26 cellular contexts compared by ENCODE assay signal in the genomic region with DNA sequence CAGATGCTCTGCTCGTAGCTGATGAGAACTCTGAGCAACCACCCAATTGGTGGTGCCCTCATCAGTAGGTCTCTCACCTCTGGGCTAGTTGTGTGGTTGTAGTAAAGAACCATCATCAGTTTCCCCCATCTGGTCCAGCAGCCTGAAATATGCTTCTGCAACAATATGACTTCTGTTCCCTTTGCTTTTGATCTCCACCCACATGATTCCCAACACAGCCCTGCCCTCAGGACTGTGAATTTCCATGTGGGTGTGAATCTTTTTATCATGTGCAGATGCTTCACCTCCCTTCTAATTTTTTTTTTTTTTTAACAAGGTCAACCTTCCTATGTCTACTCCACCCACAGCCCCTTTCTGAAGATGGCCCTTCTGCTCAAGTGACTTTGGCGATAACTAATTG.
"Had no signal": no experiment of that assay in that cellular context is flagged by ENCODE, and none has a peak within 500 bp of the region (broad histone marks: within the 10 kb centered on the region; RNA-seq: fewer than 3 reads in every experiment).

No MANE protein-coding gene starts in this region.

- H3K27me3 ChIP-seq: esophagus squamous epithelium, left lung, neural progenitor cell, right lobe of liver, transverse colon, upper lobe of right lung had no signal

- H2AFZ ChIP-seq: neural progenitor cell, parathyroid adenoma had no signal

- H3K36me3 ChIP-seq: esophagus squamous epithelium, heart right ventricle, left lung, neural progenitor cell, right lobe of liver, thoracic aorta, transverse colon, upper lobe of right lung, uterus had no signal

- H3K9me3 ChIP-seq: esophagus squamous epithelium, heart right ventricle, left lung, right lobe of liver, thoracic aorta, transverse colon, upper lobe of right lung, uterus had no signal

- H3K27ac ChIP-seq: esophagus squamous epithelium, heart right ventricle, left lung, neural progenitor cell, parathyroid adenoma, right lobe of liver, thoracic aorta, transverse colon, upper lobe of right lung, uterus had no signal

- H3K4me2 ChIP-seq: neural progenitor cell had no signal

- H3K9ac ChIP-seq: neural progenitor cell, parathyroid adenoma had no signal

- H3K4me1 Mint-ChIP-seq: nephron, neural progenitor cell had no signal

- H3K27me3 Mint-ChIP-seq: naive thymus-derived CD4-positive, alpha-beta T cell; stimulated activated naive CD8-positive, alpha-beta T cell treated with anti-CD3 and anti-CD28 coated beads, Interleukin-15, Interleukin-2, amounts not matched to agents 100 ng/mL and 50 ng/mL, for 24 hours had no signal

- H3K4me3 Mint-ChIP-seq: effector memory CD8-positive, alpha-beta T cell; nephron; neural progenitor cell; stimulated activated naive B cell treated with anti-CD40 and anti-IgM and Interleukin-4, amounts not matched to agents 10 μg/mL and 1 μg/mL and 100 μg/mL, for 72 hours; stimulated activated naive CD8-positive, alpha-beta T cell treated with anti-CD3 and anti-CD28 coated beads, Interleukin-15, Interleukin-2, amounts not matched to agents 100 ng/mL and 50 ng/mL, for 24 hours had no signal

- DNase-seq: effector memory CD8-positive, alpha-beta T cell; erythroblast; esophagus squamous epithelium; foreskin melanocyte; glutamatergic neuron; heart right ventricle; hippocampal formation; left cardiac atrium; left lung; mesendoderm; midbrain; naive thymus-derived CD4-positive, alpha-beta T cell; right lobe of liver; small intestine; stimulated activated CD4-positive, alpha-beta T cell treated with anti-CD3 and anti-CD28 coated beads, Interleukin-15, amount 100 ng/mL, for 24 hours; stimulated activated CD4-positive, alpha-beta T cell treated with anti-CD3 and anti-CD28 coated beads, Interleukin-2, amount 100 ng/mL, for 48 hours; stimulated activated naive B cell treated with anti-CD40 and anti-IgM and Interleukin-4, amounts not matched to agents 10 μg/mL and 1 μg/mL and 100 μg/mL, for 72 hours; transverse colon; upper lobe of right lung; uterus had no signal

- ATAC-seq: effector memory CD8-positive, alpha-beta T cell; heart right ventricle; left cardiac atrium; left lung; naive thymus-derived CD4-positive, alpha-beta T cell; right lobe of liver; stimulated activated naive B cell treated with anti-CD40 and anti-IgM and Interleukin-4, amounts not matched to agents 10 μg/mL and 1 μg/mL and 100 μg/mL, for 72 hours; upper lobe of right lung had no signal

- H3K4me1 ChIP-seq: esophagus squamous epithelium, heart right ventricle, left lung, neural progenitor cell, parathyroid adenoma, right lobe of liver, transverse colon, upper lobe of right lung, uterus had no signal

- H3K9me3 Mint-ChIP-seq: effector memory CD8-positive, alpha-beta T cell; naive thymus-derived CD4-positive, alpha-beta T cell; stimulated activated naive CD8-positive, alpha-beta T cell treated with anti-CD3 and anti-CD28 coated beads, Interleukin-15, Interleukin-2, amounts not matched to agents 100 ng/mL and 50 ng/mL, for 24 hours had no signal

- H3K4me3 ChIP-seq: esophagus squamous epithelium, heart right ventricle, left lung, neural progenitor cell, right lobe of liver, thoracic aorta, transverse colon, upper lobe of right lung, uterus had no signal

- H3K79me2 ChIP-seq: parathyroid adenoma had no signal

- H3K27ac Mint-ChIP-seq: effector memory CD8-positive, alpha-beta T cell; nephron; neural progenitor cell; progenitor cell of endocrine pancreas; stimulated activated naive B cell treated with anti-CD40 and anti-IgM and Interleukin-4, amounts not matched to agents 10 μg/mL and 1 μg/mL and 100 μg/mL, for 72 hours had no signal

- H3K36me3 Mint-ChIP-seq: naive thymus-derived CD4-positive, alpha-beta T cell; neural progenitor cell; stimulated activated naive B cell treated with anti-CD40 and anti-IgM and Interleukin-4, amounts not matched to agents 10 μg/mL and 1 μg/mL and 100 μg/mL, for 72 hours had no signal
